Comparison of ENCODE assay signal across 8 cellular contexts in the genomic region with DNA sequence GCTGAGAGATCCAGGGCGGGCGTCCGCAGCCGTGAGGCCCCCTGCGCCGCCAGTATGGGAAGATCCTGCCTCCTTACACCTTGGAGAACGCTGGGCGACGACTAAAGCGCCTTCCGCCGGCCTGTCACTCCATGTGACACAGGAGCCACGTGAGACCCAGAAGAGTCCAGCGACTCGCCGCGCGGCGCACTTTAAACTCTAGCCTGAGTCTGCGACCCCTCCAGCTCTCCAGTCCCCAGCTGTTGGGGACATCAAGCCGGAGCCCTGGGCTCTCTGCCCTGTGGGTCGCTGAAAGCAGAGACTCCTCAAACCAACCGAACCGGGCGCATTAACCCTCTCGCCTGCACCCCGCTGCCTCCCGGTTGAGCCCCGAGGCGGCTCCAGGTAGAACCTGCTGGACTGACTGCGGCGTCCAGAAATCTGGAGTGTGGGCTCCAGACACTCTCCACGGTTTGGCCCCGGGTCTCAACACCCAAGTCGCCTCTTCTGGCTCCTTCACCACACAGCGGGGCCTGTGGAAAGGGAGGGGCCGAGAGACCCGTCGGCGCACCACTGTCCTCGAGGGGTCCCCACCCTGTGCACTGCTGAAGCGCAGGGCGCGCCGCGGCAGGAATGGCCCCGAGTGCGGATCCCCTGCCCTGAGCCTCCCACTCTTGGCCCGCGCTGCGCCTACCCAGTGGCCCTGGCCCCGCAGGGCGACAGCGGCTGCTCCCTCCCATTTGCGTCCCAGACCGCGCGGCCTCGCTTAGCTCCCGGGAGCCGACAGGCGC. TPM values are rescaled to one million over a fixed set of nuclear protein-coding genes. Genes with fewer than 3 reads are reported as not detected.
A peak's percentile ranks its signal among the peaks of the same experiment; 100 is the strongest.
DNase-seq lines count a peak whose midpoint lies in the region; ATAC-seq lines count a peak whose summit lies in the region.

No MANE protein-coding gene starts in this region.

- peaks cover 24% of the 10 kb centered on the region for H3K36me3 Mint-ChIP-seq in activated T-helper 17 cell treated with anti-CD3 and anti-CD28 coated beads, Interleukin-2, amount 50 U/mL, for 72 hours (ENCODE audit: low read depth)

- WGBS in iPS DF 6.9 (ENCODE audit: insufficient coverage, insufficient read length), result no CpG with 5 or more reads among the region's 62 CpGs

- peaks cover 3% of the 10 kb centered on the region for H3K27me3 Mint-ChIP-seq in activated T-helper 17 cell treated with anti-CD3 and anti-CD28 coated beads, Interleukin-2, amount 50 U/mL, for 72 hours

- H3K36me3 ChIP-seq in iPS DF 6.9 (ENCODE audit: control insufficient read depth, insufficient read depth, low read length), result no peaks in the 10 kb centered on the region
- H3K36me3 ChIP-seq in skeletal muscle satellite cell (ENCODE audit: insufficient read depth, low read length), result no peaks in the 10 kb centered on the region

- peak; percentile 22 for ATAC-seq in GM18907 (IDR thresholded peaks at IDR 0.05; ENCODE audit: unreplicated experiment)
- no peak for ATAC-seq in activated T-helper 17 cell treated with anti-CD3 and anti-CD28 coated beads, Interleukin-2, amount 50 U/mL, for 72 hours (replicated peaks)
- ATAC-seq in HG02938 (IDR thresholded peaks at IDR 0.05; ENCODE audit: unreplicated experiment), result no peak

- H3K4me3 Mint-ChIP-seq in activated T-helper 17 cell treated with anti-CD3 and anti-CD28 coated beads, Interleukin-2, amount 50 U/mL, for 72 hours, result peak overlapping the region; percentile 97

- H3K27me3 ChIP-seq in iPS DF 6.9 (ENCODE audit: control insufficient read depth, insufficient read depth, low read length) (peaks cover 19% of the 10 kb centered on the region), skeletal muscle satellite cell (ENCODE audit: control insufficient read depth, insufficient read depth, low read length) (peaks cover 71% of the 10 kb centered on the region)

- no peak overlapping the region for H3K9ac ChIP-seq in skeletal muscle satellite cell (ENCODE audit: low read depth, low read length)

- H3K4me1 ChIP-seq in iPS DF 6.9 (ENCODE audit: control insufficient read depth, insufficient read depth, low read length) (peaks cover 4% of the 10 kb centered on the region), skeletal muscle satellite cell (ENCODE audit: control insufficient read depth, insufficient read depth, low read length) (peaks cover 32% of the 10 kb centered on the region)

- H3K4me2 ChIP-seq in skeletal muscle satellite cell (ENCODE audit: low read length), result peak overlapping the region; percentile 67

- no peak overlapping the region for H3K27ac Mint-ChIP-seq in activated T-helper 17 cell treated with anti-CD3 and anti-CD28 coated beads, Interleukin-2, amount 50 U/mL, for 72 hours

- no peaks in the 10 kb centered on the region for H3K9me3 Mint-ChIP-seq in activated T-helper 17 cell treated with anti-CD3 and anti-CD28 coated beads, Interleukin-2, amount 50 U/mL, for 72 hours

- H3K4me3 ChIP-seq in iPS DF 6.9 (ENCODE audit: low read length) (peak overlapping the region; percentile 53; the same call in 1 of the 2 replicates), skeletal muscle satellite cell (ENCODE audit: low read length) (no peak overlapping the region)

- no peaks in the 10 kb centered on the region for H3K9me3 ChIP-seq in iPS DF 6.9 (ENCODE audit: control insufficient read depth, insufficient read depth, low read length)
- no peaks in the 10 kb centered on the region for H3K9me3 ChIP-seq in skeletal muscle satellite cell (replicated peaks; ENCODE audit: low read length)

- DNase-seq in iPS DF 6.9 (ENCODE audit: low read depth, low spot score), result no peak
- no peak for DNase-seq in DMS153 (lab: John Stamatoyannopoulos, UW)
- DNase-seq in AML-193 (lab: John Stamatoyannopoulos, UW), result no peak
- no peak for DNase-seq in NCI-H226

- H3K4me1 Mint-ChIP-seq in activated T-helper 17 cell treated with anti-CD3 and anti-CD28 coated beads, Interleukin-2, amount 50 U/mL, for 72 hours, result peaks cover 11% of the 10 kb centered on the region

- no peak overlapping the region for H3K27ac ChIP-seq in iPS DF 6.9 (ENCODE audit: low read length)

RNA-seq across cellular contexts. Expression of a gene that starts 1.8 kb away (rescaled TPM):
- total RNA-seq in activated T-helper 17 cell treated with anti-CD3 and anti-CD28 coated beads, Interleukin-2, amount 50 U/mL, for 72 hours, result 10 to 100 TPM; 20.4 to 24.8 TPM
- total RNA-seq in skeletal muscle satellite cell (2012; rRNA removed), result 2.8 and 3.1 TPM in 2 replicates
